ENCODE assay signal across 13 cellular contexts in genomic region chr3:58575986-58576652, GRCh38. TPM values are rescaled to one million over a fixed set of nuclear protein-coding genes. Genes with fewer than 3 reads are reported as not detected.
DNase-seq lines count a peak whose midpoint lies in the region; ATAC-seq and TF ChIP-seq lines count a peak whose summit lies in the region.
"Had no signal": no experiment of that assay in that cellular context is flagged by ENCODE, and none has a peak within 500 bp of the region (broad histone marks: within the 10 kb centered on the region; RNA-seq: fewer than 3 reads in every experiment).

No MANE protein-coding gene starts in this region.

- TF ChIP-seq CTCF in transverse colon (IDR thresholded peaks at IDR 0.05), result no peak

- no peaks in the 10 kb centered on the region for H3K27me3 ChIP-seq in transverse colon

- no peak for ATAC-seq in GM19463 (IDR thresholded peaks at IDR 0.05; ENCODE audit: unreplicated experiment)
- ATAC-seq: activated T-cell treated with anti-CD3 and anti-CD28 coated beads, Interleukin-2, amount 50 U/mL, for 72 hours; CD8-positive, alpha-beta T cell had no signal

- 49% methylated on average over 8 of the region's 8 CpGs; no CpG with 5 or more reads in 1 of the 2 donors for WGBS in transverse colon (ENCODE audit: low coverage in 1 of 2), 2 donors

- H3K4me3 ChIP-seq in transverse colon, result peak overlapping the region in 3 of 4 donors; percentile 7 to 42 (median 20)

- in situ Hi-C loops in transverse colon (cut with MboI; ENCODE audit: low pct_ligation_motif_present in 1 of 4, low pct_unique_long_range_greater_than_20kb in 1 of 4, low sequenced_read_pairs in 3 of 4), result loop anchor here in 1 of 4 donors (10.0 kb wide), 1 partner anchor 49 kb away; no protein-coding TSS in a partner anchor

- peak; percentile 11 for DNase-seq in DMS79 (lab: John Stamatoyannopoulos, UW)
- DNase-seq in DMS79 treated with DMSO at 0.1 percent for 48 hours (lab: John Stamatoyannopoulos, UW), result no peak
- peak; percentile 55 for DNase-seq in medulla oblongata (ENCODE audit: extremely low spot score)
- no peak for DNase-seq in transverse colon
- no peak for DNase-seq in dedifferentiated amniotic fluid mesenchymal stem cell (ENCODE audit: extremely low spot score)
- no peak for DNase-seq in activated CD4-positive, alpha-beta T cell treated with anti-CD3 and anti-CD28 coated beads for 1 hour
- DNase-seq: 8988T; activated CD4-positive, alpha-beta T cell treated with anti-CD3 and anti-CD28 coated beads for 4 hours; activated T-cell treated with anti-CD3 and anti-CD28 coated beads, Interleukin-2, amount 50 U/mL, for 72 hours; CD8-positive, alpha-beta T cell had no signal

- peaks cover 0 to 16% (median 5%) of the 10 kb centered on the region in 4 donors for H3K4me1 ChIP-seq in transverse colon

- H3K36me3 ChIP-seq in transverse colon, result no peaks in the 10 kb centered on the region

- H3K27ac ChIP-seq in cingulate gyrus (ENCODE audit: low read depth, low read length) (peak overlapping the region; percentile 98), transverse colon (peak overlapping the region; percentile 46 to 73 (median 66))

- no peak for TF ChIP-seq EP300 in transverse colon (IDR thresholded peaks at IDR 0.05; ENCODE audit: low read depth)

- no peaks in the 10 kb centered on the region for H3K9me3 ChIP-seq in transverse colon

- intact Hi-C loops in transverse colon (cut with DNase I; ENCODE audit: low total_unique reads), result no loop called here

- no peak for TF ChIP-seq POLR2A in transverse colon (IDR thresholded peaks at IDR 0.05)

RNA-seq across cellular contexts. Expression of gene FAM107A, which starts 1.1 kb away (rescaled TPM):
- 10 to 100 TPM; 14.1 to 21.9 (median 16.0) TPM for total RNA-seq in transverse colon
- total RNA-seq: activated T-cell treated with anti-CD3 and anti-CD28 coated beads, Interleukin-2, amount 50 U/mL, for 72 hours; CD8-positive, alpha-beta T cell; mononuclear cell had no signal

RNA-seq across cellular contexts. Expression of gene ACOX2, which starts 39.1 kb away (rescaled TPM):
- total RNA-seq in transverse colon, result 100 to 1,000 TPM in 1 of 4 donors, 10 to 100 TPM in 3; 28.3 to 125 (median 37.9) TPM
- total RNA-seq: activated T-cell treated with anti-CD3 and anti-CD28 coated beads, Interleukin-2, amount 50 U/mL, for 72 hours; CD8-positive, alpha-beta T cell had no signal

Comparison
In these comparisons a context has a peak if more than half of its experiments do, and no peak if none do; other contexts are left out.
1. DNase-seq: peak in DMS79 (single experiment) and medulla oblongata (single experiment); none in DMS79 treated with DMSO at 0.1 percent for 48 hours (single experiment), transverse colon (single experiment), dedifferentiated amniotic fluid mesenchymal stem cell (single experiment) and activated CD4-positive, alpha-beta T cell treated with anti-CD3 and anti-CD28 coated beads for 1 hour (single experiment).